In the genomic region with DNA sequence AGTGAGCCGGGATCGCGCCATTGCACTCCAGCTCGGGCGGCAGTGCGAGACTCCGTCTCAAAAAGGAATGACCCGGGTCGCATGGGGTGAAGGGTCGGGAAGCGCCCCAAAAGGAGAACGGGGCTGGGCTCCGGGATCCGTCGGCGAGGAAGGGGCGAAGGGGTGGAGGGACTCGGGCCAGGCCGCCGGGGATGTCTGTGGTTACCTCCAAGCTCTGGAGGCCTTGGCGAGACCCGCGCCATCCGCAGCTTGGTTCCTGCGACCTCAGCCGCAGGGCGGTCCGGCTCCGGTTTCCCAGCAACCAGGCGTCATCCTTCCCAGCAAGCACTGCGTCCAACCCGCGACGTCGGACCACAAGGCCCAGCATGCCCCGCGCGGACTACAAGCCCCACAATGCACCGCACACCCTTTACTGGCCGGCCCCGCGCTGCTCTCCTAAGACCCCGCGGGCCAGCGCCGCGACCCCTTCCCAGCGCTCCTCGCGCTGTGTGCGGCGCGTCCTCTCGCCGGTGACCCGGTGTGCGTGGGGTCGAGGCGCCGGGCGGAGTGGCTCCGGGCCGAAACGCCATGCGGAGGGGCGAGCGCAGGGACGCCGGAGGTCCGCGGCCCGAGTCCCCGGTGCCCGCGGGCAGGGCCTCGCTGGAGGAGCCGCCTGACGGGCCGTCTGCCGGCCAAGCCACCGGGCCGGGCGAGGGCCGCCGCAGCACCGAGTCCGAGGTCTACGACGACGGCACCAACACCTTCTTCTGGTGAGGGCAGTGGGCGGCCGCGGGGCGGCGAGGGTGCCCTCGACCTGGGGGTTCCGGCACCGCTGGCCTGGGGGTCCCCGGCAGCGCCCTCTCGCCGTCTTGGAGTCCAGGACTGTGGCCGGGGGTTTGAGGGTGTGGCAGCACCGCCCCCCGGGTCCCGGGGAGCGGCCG, we compare ENCODE assay signal across 1 cellular context.
TF ChIP-seq lines count a peak whose summit lies in the region.

Gene PTDSS2 (plus strand): TSS at position 391 of the 920 bp plus-strand sequence. CDS start 177 bp downstream, at position 568.

TF ChIP-seq in A549, 52 proteins besides CTCF, POLR2A, EP300 and RAD21 (continued from another document):
- TF ChIP-seq PBX3 (IDR thresholded peaks at IDR 0.05) (peak; percentile 52; the same call in 1 of the 2 replicates), MAZ (IDR thresholded peaks at IDR 0.05; ENCODE audit: borderline replicate concordance, low read depth, low read length) (0 out of 2 replicates have a peak, but pooled peaks have one; percentile 27), KDM1A (IDR thresholded peaks at IDR 0.05; ENCODE audit: low read depth) (no peak), CHD4 (IDR thresholded peaks at IDR 0.05; ENCODE audit: borderline replicate concordance) (no peak), GATA3 (IDR thresholded peaks at IDR 0.05; ENCODE audit: borderline replicate concordance) (peak; percentile 30; the same call in 1 of the 2 replicates)
